ENCODE assay signal across 8 cellular contexts in genomic region chr2:134245340-134245984, GRCh38. TPM values are rescaled to one million over a fixed set of nuclear protein-coding genes. Genes with fewer than 3 reads are reported as not detected.
A peak's percentile ranks its signal among the peaks of the same experiment; 100 is the strongest.
DNase-seq lines count a peak whose midpoint lies in the region; ATAC-seq and TF ChIP-seq lines count a peak whose summit lies in the region.

No MANE protein-coding gene starts in this region.

- peaks cover 31% of the 10 kb centered on the region for H3K4me1 Mint-ChIP-seq in activated T-helper 2 cell treated with anti-CD3 and anti-CD28 coated beads, Interferon-gamma antibody, Interleukin-2, Interleukin-4, amounts not matched to agents 10 μg/mL and 5 μg/mL and 100 μg/mL, durations not matched to agents 14 hours and 24 hours and 36 hours (ENCODE audit: low read depth)

- H3K4me1 ChIP-seq in osteoblast (ENCODE audit: insufficient read depth, low read length) (peaks cover 11% of the 10 kb centered on the region), thyroid gland (peaks cover 5 to 15% of the 10 kb centered on the region in 2 donors)

- no peak overlapping the region for H3K4me2 ChIP-seq in osteoblast (ENCODE audit: insufficient read depth, low read length)

- no peak overlapping the region for H2AFZ ChIP-seq in osteoblast (ENCODE audit: low read length)

- no peaks in the 10 kb centered on the region for H3K27me3 ChIP-seq in osteoblast (ENCODE audit: insufficient read depth, low read length)
- H3K27me3 ChIP-seq in thyroid gland, result no peaks in the 10 kb centered on the region

- H3K36me3 ChIP-seq in osteoblast (ENCODE audit: insufficient read depth, low read length) (no peaks in the 10 kb centered on the region), thyroid gland (no peaks in the 10 kb centered on the region)

- no peaks in the 10 kb centered on the region for H3K36me3 Mint-ChIP-seq in activated T-helper 2 cell treated with anti-CD3 and anti-CD28 coated beads, Interferon-gamma antibody, Interleukin-2, Interleukin-4, amounts not matched to agents 10 μg/mL and 5 μg/mL and 100 μg/mL, durations not matched to agents 14 hours and 24 hours and 36 hours (ENCODE audit: low read depth)

- peaks cover 2% of the 10 kb centered on the region for H4K20me1 ChIP-seq in osteoblast (ENCODE audit: insufficient read depth, low read length)

- TF ChIP-seq POLR2A in thyroid gland (IDR thresholded peaks at IDR 0.05), result no peak

- H3K9me3 ChIP-seq in osteoblast (ENCODE audit: low read depth, low read length) (no peaks in the 10 kb centered on the region), thyroid gland (no peaks in the 10 kb centered on the region)

- intact Hi-C loops in activated T-helper 2 cell treated with anti-CD3 and anti-CD28 coated beads, Interferon-gamma antibody, Interleukin-2, Interleukin-4, amounts not matched to agents 10 μg/mL and 5 μg/mL and 100 μg/mL, durations not matched to agents 14 hours and 24 hours and 36 hours (cut with micrococcal nuclease), result loop anchor here (1.0 to 5.0 kb wide), 3 partner anchors 38 to 167 kb away; no protein-coding TSS in a partner anchor
- intact Hi-C loops in thyroid gland (cut with DNase I), result loop anchor here (5.0 to 10.0 kb wide), 3 partner anchors 128 to 361 kb away; no protein-coding TSS in a partner anchor

- H3K9me3 Mint-ChIP-seq in activated T-helper 2 cell treated with anti-CD3 and anti-CD28 coated beads, Interferon-gamma antibody, Interleukin-2, Interleukin-4, amounts not matched to agents 10 μg/mL and 5 μg/mL and 100 μg/mL, durations not matched to agents 14 hours and 24 hours and 36 hours, result no peaks in the 10 kb centered on the region

- no peak overlapping the region for H3K27ac ChIP-seq in osteoblast (ENCODE audit: low read depth, low read length)
- H3K27ac ChIP-seq in thyroid gland, result no peak overlapping the region

- 18 to 33% methylated on average over 2 of the region's 2 CpGs for WGBS in thyroid gland, 2 donors

- peaks cover 23% of the 10 kb centered on the region for H3K79me2 ChIP-seq in osteoblast (ENCODE audit: insufficient read depth, low read length)

- DNase-seq in DMS114 treated with DMSO at 0.1 percent for 48 hours (lab: John Stamatoyannopoulos, UW; ENCODE audit: unreplicated experiment), result peak; percentile 20
- peak; percentile 63 for DNase-seq in LHCN-M2 (ENCODE audit: low read depth)
- DNase-seq in RPMI7951 (ENCODE audit: low read depth), result peak; percentile 80
- peak; percentile 41 for DNase-seq in activated T-helper 2 cell treated with anti-CD3 and anti-CD28 coated beads, Interferon-gamma antibody, Interleukin-2, Interleukin-4, amounts not matched to agents 10 μg/mL and 5 μg/mL and 100 μg/mL, durations not matched to agents 14 hours and 24 hours and 36 hours (ENCODE audit: low spot score)
- DNase-seq in foreskin fibroblast, result peak; percentile 56 to 86
- peak; percentile 75 for DNase-seq in osteoblast (ENCODE audit: insufficient read length, low spot score, missing footprints)
- peak; percentile 82 to 86 for DNase-seq in thyroid gland

- H3K27ac Mint-ChIP-seq in activated T-helper 2 cell treated with anti-CD3 and anti-CD28 coated beads, Interferon-gamma antibody, Interleukin-2, Interleukin-4, amounts not matched to agents 10 μg/mL and 5 μg/mL and 100 μg/mL, durations not matched to agents 14 hours and 24 hours and 36 hours, result no peak overlapping the region

- H3K27me3 Mint-ChIP-seq in activated T-helper 2 cell treated with anti-CD3 and anti-CD28 coated beads, Interferon-gamma antibody, Interleukin-2, Interleukin-4, amounts not matched to agents 10 μg/mL and 5 μg/mL and 100 μg/mL, durations not matched to agents 14 hours and 24 hours and 36 hours (ENCODE audit: low read depth), result peaks cover 68% of the 10 kb centered on the region

- TF ChIP-seq CTCF in foreskin fibroblast (IDR thresholded peaks at IDR 0.05; ENCODE audit: low read depth, low read length), result peak; percentile 89
- TF ChIP-seq CTCF in osteoblast (IDR thresholded peaks at IDR 0.05; ENCODE audit: extremely low read depth, low read depth, low read length), result peak; percentile 94
- peak; percentile 52 to 85 (median 66) for TF ChIP-seq CTCF in thyroid gland (IDR thresholded peaks at IDR 0.05)

- H3K4me3 ChIP-seq in foreskin fibroblast (ENCODE audit: low read depth in 1 of 2, low read length in 2 of 2) (no peak overlapping the region), osteoblast (ENCODE audit: insufficient read depth, low read length) (no peak overlapping the region), thyroid gland (replicated peaks in 1 of 3) (no peak overlapping the region)

- no peak overlapping the region for H3K4me3 Mint-ChIP-seq in activated T-helper 2 cell treated with anti-CD3 and anti-CD28 coated beads, Interferon-gamma antibody, Interleukin-2, Interleukin-4, amounts not matched to agents 10 μg/mL and 5 μg/mL and 100 μg/mL, durations not matched to agents 14 hours and 24 hours and 36 hours (ENCODE audit: low read depth)

- ATAC-seq in HG03442 (IDR thresholded peaks at IDR 0.05; ENCODE audit: unreplicated experiment), result no peak

RNA-seq across cellular contexts. Expression of gene MGAT5, which starts 8.4 kb away (rescaled TPM):
- 32.5 and 33.1 TPM in 2 replicates for total RNA-seq in LHCN-M2 (2014; rRNA removed)
- 15.4 TPM for polyA plus RNA-seq in LHCN-M2 (2012)
- 23.9 and 31.0 TPM in 2 replicates for total RNA-seq in RPMI7951 (2014; rRNA removed; shearing (Covaris generic))
- total RNA-seq in activated T-helper 2 cell treated with anti-CD3 and anti-CD28 coated beads, Interferon-gamma antibody, Interleukin-2, Interleukin-4, amounts not matched to agents 10 μg/mL and 5 μg/mL and 100 μg/mL, durations not matched to agents 14 hours and 24 hours and 36 hours, result 14.0 and 14.1 TPM in 2 replicates
- total RNA-seq in osteoblast, result 28.3 and 29.7 TPM in 2 replicates
- total RNA-seq in thyroid gland, result 10 to 100 TPM; 47.5 to 64.4 (median 50.4) TPM

Comparison
In these comparisons a context has a peak if more than half of its experiments do, and no peak if none do; other contexts are left out.
1. DNase-seq: peak in every context shown above with its lines; median percentile 84 in thyroid gland; 80 in RPMI7951; 75 in osteoblast; 71 in foreskin fibroblast; 63 in LHCN-M2; 41 in activated T-helper 2 cell treated with anti-CD3 and anti-CD28 coated beads, Interferon-gamma antibody, Interleukin-2, Interleukin-4, amounts not matched to agents 10 μg/mL and 5 μg/mL and 100 μg/mL, durations not matched to agents 14 hours and 24 hours and 36 hours; 20 in DMS114 treated with DMSO at 0.1 percent for 48 hours.